Comparison of ENCODE assay signal across 30 cellular contexts in genomic region chr9:70385423-70385822, GRCh38.
"Had no signal": no experiment of that assay in that cellular context is flagged by ENCODE, and none has a peak within 500 bp of the region (broad histone marks: within the 10 kb centered on the region; RNA-seq: fewer than 3 reads in every experiment).

No MANE protein-coding gene starts in this region.

- H3K27me3 ChIP-seq: brain microvascular endothelial cell, dorsolateral prefrontal cortex, gastroesophageal sphincter had no signal

- H3K4me3 Mint-ChIP-seq: activated B cell treated with CpG ODN at 0.5 μM for 24 hours; activated CD8-positive, alpha-beta T cell treated with anti-CD3 and anti-CD28 coated beads for 36 hours; activated naive CD8-positive, alpha-beta T cell; activated T-cell treated with anti-CD3 and anti-CD28 coated beads, Interleukin-2, amount 50 U/mL, for 4 hours; activated T-helper 17 cell treated with anti-CD3 and anti-CD28 coated beads, Interleukin-2, amount 50 U/mL, for 72 hours; central memory CD8-positive, alpha-beta T cell; dendritic cell treated with granulocyte-macrophage colony-stimulating factor and Interleukin-4, amounts not matched to agents 40 ng/mL and 50 ng/mL, for 4 days; endodermal cell; T-helper 17 cell; T-helper 2 cell treated with Interferon-gamma antibody and Interleukin-4, amounts not matched to agents 5 μg/mL and 100 μg/mL, for 36 hours had no signal

- H3K27me3 Mint-ChIP-seq: activated B cell treated with CpG ODN at 0.5 μM for 24 hours; activated CD8-positive, alpha-beta T cell treated with anti-CD3 and anti-CD28 coated beads for 36 hours; activated naive CD8-positive, alpha-beta T cell; activated T-helper 17 cell treated with anti-CD3 and anti-CD28 coated beads, Interleukin-2, amount 50 U/mL, for 72 hours; central memory CD8-positive, alpha-beta T cell; dendritic cell treated with granulocyte-macrophage colony-stimulating factor and Interleukin-4, amounts not matched to agents 40 ng/mL and 50 ng/mL, for 4 days; T-helper 17 cell had no signal

- DNase-seq: activated B cell treated with CpG ODN at 0.5 μM for 24 hours; activated CD4-positive, alpha-beta T cell treated with anti-CD3 and anti-CD28 coated beads for 48 hours; activated CD4-positive, alpha-beta T cell treated with anti-CD3 and anti-CD28 coated beads, Interleukin-2, amount 50 U/mL, for 1 hour; activated CD4-positive, alpha-beta T cell treated with anti-CD3 and anti-CD28 coated beads, Interleukin-2, amount 50 U/mL, for 48 hours; activated CD8-positive, alpha-beta memory T cell treated with anti-CD3 and anti-CD28 coated beads for 24 hours; activated CD8-positive, alpha-beta T cell treated with anti-CD3 and anti-CD28 coated beads for 36 hours; activated effector memory CD4-positive, alpha-beta T cell treated with Interleukin-2 at 50 U/mL for 16 hours; activated gamma-delta T cell treated with Interleukin-2 at 50 U/mL for 16 hours; activated naive CD4-positive, alpha-beta T cell treated with anti-CD3 and anti-CD28 coated beads, Interleukin-2, amount 50 U/mL, for 16 hours; activated naive CD4-positive, alpha-beta T cell treated with Interleukin-2 at 50 U/mL for 16 hours; activated T-cell treated with anti-CD3 and anti-CD28 coated beads, Interleukin-2, amount 50 U/mL, for 4 hours; amniotic stem cell; brain microvascular endothelial cell; dorsolateral prefrontal cortex; effector memory CD4-positive, alpha-beta T cell; endodermal cell; foreskin fibroblast; T-helper 1 cell; T-helper 17 cell; T1000; WERI-Rb-1 had no signal

- H3K9me3 Mint-ChIP-seq: activated B cell treated with CpG ODN at 0.5 μM for 24 hours; activated CD8-positive, alpha-beta T cell treated with anti-CD3 and anti-CD28 coated beads for 36 hours; activated T-cell treated with anti-CD3 and anti-CD28 coated beads, Interleukin-2, amount 50 U/mL, for 4 hours; activated T-helper 17 cell treated with anti-CD3 and anti-CD28 coated beads, Interleukin-2, amount 50 U/mL, for 72 hours; central memory CD8-positive, alpha-beta T cell; dendritic cell treated with granulocyte-macrophage colony-stimulating factor and Interleukin-4, amounts not matched to agents 40 ng/mL and 50 ng/mL, for 4 days; endodermal cell; T-helper 2 cell treated with Interferon-gamma antibody and Interleukin-4, amounts not matched to agents 5 μg/mL and 100 μg/mL, for 36 hours had no signal

- H3K9me3 ChIP-seq: gastroesophageal sphincter had no signal

- H3K36me3 ChIP-seq: WERI-Rb-1 had no signal

- H3K27ac ChIP-seq: brain microvascular endothelial cell, coronary artery, gastroesophageal sphincter, WERI-Rb-1 had no signal

- H3K4me3 ChIP-seq: coronary artery, gastroesophageal sphincter had no signal

- ATAC-seq: activated CD4-positive, CD25-positive, alpha-beta regulatory T cell treated with anti-CD3 and anti-CD28 coated beads, Interleukin-2, amount 50 U/mL, for 24 hours; activated CD8-positive, alpha-beta T cell treated with anti-CD3 and anti-CD28 coated beads for 36 hours; activated T-cell treated with anti-CD3 and anti-CD28 coated beads, Interleukin-2, amount 50 U/mL, for 4 hours; activated T-helper 17 cell treated with anti-CD3 and anti-CD28 coated beads, Interleukin-2, amount 50 U/mL, for 72 hours; esophagus mucosa; gastroesophageal sphincter; T-helper 17 cell had no signal

- H3K27ac Mint-ChIP-seq: activated B cell treated with CpG ODN at 0.5 μM for 24 hours; activated CD8-positive, alpha-beta T cell treated with anti-CD3 and anti-CD28 coated beads for 36 hours; activated T-helper 17 cell treated with anti-CD3 and anti-CD28 coated beads, Interleukin-2, amount 50 U/mL, for 72 hours; dendritic cell treated with granulocyte-macrophage colony-stimulating factor and Interleukin-4, amounts not matched to agents 40 ng/mL and 50 ng/mL, for 4 days; endodermal cell; T-helper 17 cell; T-helper 2 cell treated with Interferon-gamma antibody and Interleukin-4, amounts not matched to agents 5 μg/mL and 100 μg/mL, for 36 hours had no signal
